Comparison of ENCODE assay signal across 1 cellular context in the genomic region with DNA sequence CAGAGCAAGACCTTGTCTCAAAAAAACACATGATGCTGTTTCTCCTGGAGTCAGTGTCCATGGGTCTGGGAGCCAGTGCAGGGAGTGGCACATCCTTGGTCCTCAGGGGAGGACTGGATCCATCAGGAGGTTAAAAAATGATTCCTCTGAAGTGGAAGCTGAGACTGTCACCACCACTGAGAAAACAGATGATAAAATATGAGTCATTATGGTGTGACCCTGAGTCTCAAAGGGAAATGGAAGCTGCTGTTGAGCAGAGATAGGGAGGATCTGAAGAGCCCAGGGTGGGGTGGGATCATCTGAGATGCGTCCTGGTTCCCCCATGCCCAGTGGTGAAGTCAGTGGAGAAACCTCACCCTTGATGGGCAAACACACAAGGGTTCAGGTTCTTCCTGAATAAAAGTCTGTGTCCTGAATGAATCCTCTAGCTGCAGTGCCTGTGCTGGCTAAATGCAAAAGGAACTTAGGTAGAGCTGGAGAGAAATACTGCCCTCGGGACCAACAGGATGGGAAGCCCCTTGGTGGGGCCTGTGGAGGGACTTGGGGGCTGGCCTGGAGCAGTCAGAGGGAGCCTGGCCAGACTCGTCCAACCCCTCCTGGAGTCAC.
TF ChIP-seq lines count a peak whose summit lies in the region.

No MANE protein-coding gene starts in this region.

TF ChIP-seq in HepG2, 621 proteins besides CTCF, POLR2A, EP300 and RAD21 (continued from another document):
- TF ChIP-seq, protein P1, sequence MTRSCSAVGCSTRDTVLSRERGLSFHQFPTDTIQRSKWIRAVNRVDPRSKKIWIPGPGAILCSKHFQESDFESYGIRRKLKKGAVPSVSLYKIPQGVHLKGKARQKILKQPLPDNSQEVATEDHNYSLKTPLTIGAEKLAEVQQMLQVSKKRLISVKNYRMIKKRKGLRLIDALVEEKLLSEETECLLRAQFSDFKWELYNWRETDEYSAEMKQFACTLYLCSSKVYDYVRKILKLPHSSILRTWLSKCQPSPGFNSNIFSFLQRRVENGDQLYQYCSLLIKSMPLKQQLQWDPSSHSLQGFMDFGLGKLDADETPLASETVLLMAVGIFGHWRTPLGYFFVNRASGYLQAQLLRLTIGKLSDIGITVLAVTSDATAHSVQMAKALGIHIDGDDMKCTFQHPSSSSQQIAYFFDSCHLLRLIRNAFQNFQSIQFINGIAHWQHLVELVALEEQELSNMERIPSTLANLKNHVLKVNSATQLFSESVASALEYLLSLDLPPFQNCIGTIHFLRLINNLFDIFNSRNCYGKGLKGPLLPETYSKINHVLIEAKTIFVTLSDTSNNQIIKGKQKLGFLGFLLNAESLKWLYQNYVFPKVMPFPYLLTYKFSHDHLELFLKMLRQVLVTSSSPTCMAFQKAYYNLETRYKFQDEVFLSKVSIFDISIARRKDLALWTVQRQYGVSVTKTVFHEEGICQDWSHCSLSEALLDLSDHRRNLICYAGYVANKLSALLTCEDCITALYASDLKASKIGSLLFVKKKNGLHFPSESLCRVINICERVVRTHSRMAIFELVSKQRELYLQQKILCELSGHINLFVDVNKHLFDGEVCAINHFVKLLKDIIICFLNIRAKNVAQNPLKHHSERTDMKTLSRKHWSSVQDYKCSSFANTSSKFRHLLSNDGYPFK (CRISPR knock-in tag; IDR thresholded peaks at IDR 0.05; ENCODE audit: borderline replicate concordance) = no peak
- TF ChIP-seq PLRG1 (conservative IDR thresholded peaks at IDR 0.05) = no peak
- no peak for TF ChIP-seq ZIK1 (CRISPR knock-in tag; IDR thresholded peaks at IDR 0.05; ENCODE audit: borderline replicate concordance, low read depth)
TF ChIP-seq in HepG2: peak in this region for 0.
